15 cellular contexts compared by ENCODE assay signal in genomic region chr14:51627313-51627712, GRCh38.
"Had no signal": no experiment of that assay in that cellular context is flagged by ENCODE, and none has a peak within 500 bp of the region (broad histone marks: within the 10 kb centered on the region; RNA-seq: fewer than 3 reads in every experiment).

No MANE protein-coding gene starts in this region.

- H3K27ac ChIP-seq: ascending aorta, neutrophil, right atrium auricular region, vagina had no signal

- H3K9me3 ChIP-seq: ascending aorta, neutrophil, right atrium auricular region, vagina had no signal

- H3K4me3 ChIP-seq: right atrium auricular region, vagina had no signal

- H3K4me1 ChIP-seq: right atrium auricular region, vagina had no signal

- DNase-seq: activated gamma-delta T cell treated with Interleukin-2 at 50 U/mL for 16 hours; activated naive CD8-positive, alpha-beta T cell treated with anti-CD3 and anti-CD28 coated beads for 36 hours; activated T-cell treated with anti-CD3 and anti-CD28 coated beads, Interleukin-2, amount 50 U/mL, for 4 hours; endodermal cell; erythroblast; hippocampal formation; kidney glomerular epithelial cell; midbrain; naive B cell; small intestine had no signal

- ATAC-seq: activated CD4-positive, CD25-positive, alpha-beta regulatory T cell treated with anti-CD3 and anti-CD28 coated beads, Interleukin-2, amount 50 U/mL, for 24 hours; activated T-cell treated with anti-CD3 and anti-CD28 coated beads, Interleukin-2, amount 50 U/mL, for 4 hours had no signal

- H3K36me3 ChIP-seq: ascending aorta, neutrophil, right atrium auricular region, vagina had no signal

- H3K27me3 ChIP-seq: ascending aorta, neutrophil, right atrium auricular region, vagina had no signal
